Comparison of ENCODE assay signal across 11 cellular contexts in genomic region chr12:64749466-64750202, GRCh38.
"Had no signal": no experiment of that assay in that cellular context is flagged by ENCODE, and none has a peak within 500 bp of the region (broad histone marks: within the 10 kb centered on the region; RNA-seq: fewer than 3 reads in every experiment).

No MANE protein-coding gene starts in this region.

- H3K4me1 ChIP-seq: right lobe of liver had no signal

- DNase-seq: activated CD4-positive, alpha-beta T cell treated with anti-CD3 and anti-CD28 coated beads, Interleukin-2, amount 10 ng/mL, durations not matched to agents 7 days and 5 days; activated naive CD4-positive, alpha-beta T cell treated with anti-CD3 and anti-CD28 coated beads for 36 hours; activated naive CD8-positive, alpha-beta T cell treated with anti-CD3 and anti-CD28 coated beads, Interleukin-2, amount 50 U/mL, for 24 hours; dorsolateral prefrontal cortex; heart right ventricle; midbrain; ovary; right lobe of liver had no signal

- H3K4me3 ChIP-seq: dorsolateral prefrontal cortex, gastroesophageal sphincter, heart right ventricle, ovary, right lobe of liver, smooth muscle cell, suprapubic skin had no signal

- H3K36me3 ChIP-seq: ovary had no signal

- H3K27me3 ChIP-seq: dorsolateral prefrontal cortex, gastroesophageal sphincter, heart right ventricle, ovary, right lobe of liver, suprapubic skin had no signal

- H3K27ac ChIP-seq: gastroesophageal sphincter, ovary, right lobe of liver, suprapubic skin had no signal

- ATAC-seq: activated naive CD8-positive, alpha-beta T cell treated with anti-CD3 and anti-CD28 coated beads, Interleukin-2, amount 50 U/mL, for 24 hours; gastroesophageal sphincter; heart right ventricle had no signal

- H3K9me3 ChIP-seq: gastroesophageal sphincter, heart right ventricle, ovary, right lobe of liver, suprapubic skin had no signal
